1 cellular context compared by ENCODE assay signal in genomic region chr10:79400567-79401004, GRCh38.
TF ChIP-seq lines count a peak whose summit lies in the region.

No MANE protein-coding gene starts in this region.

TF ChIP-seq in K562, 482 proteins besides CTCF, POLR2A, EP300 and RAD21 (continued from another document):
- TF ChIP-seq ARID3B (CRISPR knock-in tag; IDR thresholded peaks at IDR 0.05; ENCODE audit: borderline replicate concordance) (no peak), CTCFL (IDR thresholded peaks at IDR 0.05; ENCODE audit: borderline replicate concordance, insufficient read depth, low read depth, low read length, poor library complexity, severe bottlenecking) (peak; percentile 91), ZC3H4 (CRISPR knock-in tag; IDR thresholded peaks at IDR 0.05; ENCODE audit: borderline replicate concordance) (no peak), TFE3 (CRISPR knock-in tag; IDR thresholded peaks at IDR 0.05) (peak; percentile 87), ID3 (CRISPR knock-in tag; IDR thresholded peaks at IDR 0.05) (no peak), ID3 (tag; IDR thresholded peaks at IDR 0.05) (peak; percentile 47; the same call in 1 of the 2 replicates), EHMT2 (IDR thresholded peaks at IDR 0.05) (peak; percentile 49; the same call in 1 of the 2 replicates), RAD51 (IDR thresholded peaks at IDR 0.05; ENCODE audit: borderline replicate concordance, low read depth) (peak; percentile 94), ELK1 (CRISPR knock-in tag; IDR thresholded peaks at IDR 0.05) (no peak), DEAF1 (CRISPR knock-in tag; IDR thresholded peaks at IDR 0.05) (peak; percentile 12; the same call in 1 of the 2 replicates), GATAD2A (IDR thresholded peaks at IDR 0.05) (no peak)
